Comparison of ENCODE assay signal across 27 cellular contexts in genomic region chr19:55036058-55036457, GRCh38. TPM values are rescaled to one million over a fixed set of nuclear protein-coding genes. Genes with fewer than 3 reads are reported as not detected.
"Had no signal": no experiment of that assay in that cellular context is flagged by ENCODE, and none has a peak within 500 bp of the region (broad histone marks: within the 10 kb centered on the region; RNA-seq: fewer than 3 reads in every experiment).

No MANE protein-coding gene starts in this region.

- H3K27ac ChIP-seq: coronary artery, dorsolateral prefrontal cortex, epithelial cell of prostate, esophagus squamous epithelium, gastrocnemius medialis, heart right ventricle, lower lobe of right lung had no signal

- ATAC-seq: esophagus mucosa; gastrocnemius medialis; heart right ventricle; left cardiac atrium; left lobe of liver; left ventricle myocardium superior; lower lobe of right lung; naive thymus-derived CD8-positive, alpha-beta T cell had no signal

- H3K4me1 Mint-ChIP-seq: mesothelial cell of epicardium had no signal

- H3K4me3 ChIP-seq: coronary artery, dorsolateral prefrontal cortex, esophagus squamous epithelium, gastrocnemius medialis, heart right ventricle, lower lobe of right lung had no signal

- H3K4me1 ChIP-seq: esophagus squamous epithelium, gastrocnemius medialis, heart right ventricle, lower lobe of right lung had no signal

- H3K9me3 ChIP-seq: esophagus squamous epithelium, gastrocnemius medialis, heart right ventricle, lower lobe of right lung had no signal

- H3K27me3 ChIP-seq: dorsolateral prefrontal cortex, esophagus squamous epithelium, gastrocnemius medialis, heart right ventricle had no signal

- H3K4me3 Mint-ChIP-seq: mesothelial cell of epicardium; naive B cell; naive thymus-derived CD8-positive, alpha-beta T cell had no signal

- H3K9me3 Mint-ChIP-seq: mesothelial cell of epicardium, naive B cell had no signal

- DNase-seq: dermis blood vessel endothelial cell; dorsolateral prefrontal cortex; effector CD4-positive, alpha-beta T cell; effector memory CD4-positive, alpha-beta T cell; erythroblast; esophagus squamous epithelium; foreskin fibroblast; foreskin melanocyte; gastrocnemius medialis; glutamatergic neuron; head of caudate nucleus; heart right ventricle; hippocampal formation; left cardiac atrium; left ventricle myocardium superior; lower lobe of right lung; mesenchymal stem cell; naive B cell; naive thymus-derived CD8-positive, alpha-beta T cell had no signal

- H3K27me3 Mint-ChIP-seq: naive B cell; naive thymus-derived CD8-positive, alpha-beta T cell had no signal

- H3K27ac Mint-ChIP-seq: mesothelial cell of epicardium had no signal

RNA-seq across cellular contexts. Expression of gene GP6, which starts 2.0 kb away (rescaled TPM):
- total RNA-seq: dermis blood vessel endothelial cell, esophagus squamous epithelium, glomerular endothelial cell, left lobe of liver, left ventricle myocardium superior, lung microvascular endothelial cell, myocyte had no signal
